17 cellular contexts compared by ENCODE assay signal in the genomic region with DNA sequence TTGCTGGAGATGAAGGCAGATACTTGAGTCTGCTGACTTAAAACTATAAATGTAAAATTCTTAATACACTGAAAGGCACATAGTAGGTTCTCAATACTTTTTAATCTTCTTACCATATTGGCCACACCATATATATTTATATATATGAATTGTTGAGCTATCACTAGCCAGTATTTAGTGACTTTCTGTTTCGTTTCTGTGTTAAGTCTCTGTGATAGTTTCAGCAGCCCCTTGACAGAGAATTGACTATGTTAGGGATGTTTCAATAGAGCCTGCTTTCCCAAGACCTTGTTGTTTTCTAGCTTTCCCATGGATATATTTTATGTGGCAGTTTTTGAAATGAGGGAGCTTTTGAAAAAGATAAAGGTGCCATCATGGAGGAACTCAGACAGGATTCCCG.
DNase-seq lines count a peak whose midpoint lies in the region; ATAC-seq and TF ChIP-seq lines count a peak whose summit lies in the region.
"Had no signal": no experiment of that assay in that cellular context is flagged by ENCODE, and none has a peak within 500 bp of the region (broad histone marks: within the 10 kb centered on the region; RNA-seq: fewer than 3 reads in every experiment).

No MANE protein-coding gene starts in this region.

- no peaks in the 10 kb centered on the region for H3K36me3 Mint-ChIP-seq in nephron progenitor cell (ENCODE audit: low read depth)
- H3K36me3 Mint-ChIP-seq in activated CD4-positive, alpha-beta T cell treated with anti-CD3 and anti-CD28 coated beads, Interleukin-2, amount 10 ng/mL, durations not matched to agents 24 days and 14 days (ENCODE audit: low read depth): no peaks in the 10 kb centered on the region
- H3K36me3 Mint-ChIP-seq in Caco-2 (ENCODE audit: insufficient read depth, unreplicated experiment): no peaks in the 10 kb centered on the region

- H3K4me1 ChIP-seq in Caco-2 (no peaks in the 10 kb centered on the region), gastroesophageal sphincter (no peaks in the 10 kb centered on the region)

- H3K36me3 ChIP-seq in Caco-2 (ENCODE audit: control insufficient read depth, insufficient read depth, low read length) (no peaks in the 10 kb centered on the region), gastroesophageal sphincter (no peaks in the 10 kb centered on the region)
- H3K36me3 ChIP-seq: SJCRH30 had no signal

- H3K4me3 ChIP-seq in Caco-2 (ENCODE audit: low read depth, low read length) (no peak overlapping the region), gastroesophageal sphincter (no peak overlapping the region)
- H3K4me3 ChIP-seq: K562, SJCRH30 had no signal

- no TSS peak for BruUV-seq in Caco-2 (replicated peaks; lab: Mats Ljungman, UMichigan)

- H3K27ac Mint-ChIP-seq in nephron progenitor cell: peak overlapping the region; percentile 75
- H3K27ac Mint-ChIP-seq in activated CD4-positive, alpha-beta T cell treated with anti-CD3 and anti-CD28 coated beads, Interleukin-2, amount 10 ng/mL, durations not matched to agents 24 days and 14 days: no peak overlapping the region
- H3K27ac Mint-ChIP-seq in Caco-2 (ENCODE audit: unreplicated experiment): no peak overlapping the region

- CTCF ChIA-PET in Caco-2 (lab: Charles Lee): no interaction called here

- H3K27me3 Mint-ChIP-seq in nephron progenitor cell (ENCODE audit: low read depth, poor library complexity) (peaks cover 17% of the 10 kb centered on the region), Caco-2 (ENCODE audit: insufficient read depth, unreplicated experiment) (peaks cover 10% of the 10 kb centered on the region)
- no peaks in the 10 kb centered on the region for H3K27me3 Mint-ChIP-seq in activated CD4-positive, alpha-beta T cell treated with anti-CD3 and anti-CD28 coated beads, Interleukin-2, amount 10 ng/mL, durations not matched to agents 24 days and 14 days

- H3K9me3 ChIP-seq in Caco-2 (no peaks in the 10 kb centered on the region), gastroesophageal sphincter (no peaks in the 10 kb centered on the region)
- H3K9me3 ChIP-seq: SJCRH30 had no signal

- TF ChIP-seq POLR2A in gastroesophageal sphincter (IDR thresholded peaks at IDR 0.05): no peak

- H3K27me3 ChIP-seq in Caco-2 (replicated peaks; ENCODE audit: control insufficient read depth, insufficient read depth, low read length) (no peaks in the 10 kb centered on the region; the same call in 1 of the 2 replicates), gastroesophageal sphincter (no peaks in the 10 kb centered on the region)
- H3K27me3 ChIP-seq: SJCRH30 had no signal

- TF ChIP-seq CTCF in GM20000 (IDR thresholded peaks at IDR 0.05; ENCODE audit: extremely low read depth, missing control alignments) (no peak), nephron progenitor cell (IDR thresholded peaks at IDR 0.05) (no peak), Caco-2 (IDR thresholded peaks at IDR 0.05; ENCODE audit: insufficient read depth in 1 of 2, low read depth in 1 of 2, low read length in 1 of 2, severe bottlenecking in 1 of 2, unreplicated experiment in 1 of 2) (no peak), gastroesophageal sphincter (IDR thresholded peaks at IDR 0.05) (no peak)

- ATAC-seq in GM18520 (IDR thresholded peaks at IDR 0.05; ENCODE audit: unreplicated experiment): peak; percentile 76
- ATAC-seq in HG03342 (IDR thresholded peaks at IDR 0.05; ENCODE audit: unreplicated experiment): peak; percentile 76
- no peak for ATAC-seq in gastroesophageal sphincter
- ATAC-seq: K562 had no signal

- H3K9me3 Mint-ChIP-seq in nephron progenitor cell: peaks cover 15% of the 10 kb centered on the region
- H3K9me3 Mint-ChIP-seq in activated CD4-positive, alpha-beta T cell treated with anti-CD3 and anti-CD28 coated beads, Interleukin-2, amount 10 ng/mL, durations not matched to agents 24 days and 14 days: no peaks in the 10 kb centered on the region
- H3K9me3 Mint-ChIP-seq in Caco-2 (ENCODE audit: unreplicated experiment): no peaks in the 10 kb centered on the region

- H3K27ac ChIP-seq in gastroesophageal sphincter: no peak overlapping the region
- H3K27ac ChIP-seq: HL-60, SJCRH30 had no signal

- WGBS in gastroesophageal sphincter (ENCODE audit: low coverage in 1 of 2), 2 donors: 69 to 85% methylated on average over 2 of the region's 2 CpGs

- DNase-seq in GM20000 (ENCODE audit: low spot score) (peak; percentile 16), nephron progenitor cell (no peak), HUDEP-2 (lab: John Stamatoyannopoulos, UW; ENCODE audit: unreplicated experiment in 76 of 76) (no peak), Caco-2 (no peak)
- no peak for DNase-seq in activated CD4-positive, alpha-beta T cell treated with anti-CD3 and anti-CD28 coated beads, Interleukin-2, amount 10 ng/mL, durations not matched to agents 24 days and 14 days
- DNase-seq: DMS 273 treated with DMSO at 0.1 percent for 48 hours, H9, NCI-H1105, NCI-H187, NCI-H446 treated with DMSO at 0.1 percent for 48 hours, NCI-H82, SJCRH30 had no signal

- intact Hi-C loops in activated CD4-positive, alpha-beta T cell treated with anti-CD3 and anti-CD28 coated beads, Interleukin-2, amount 10 ng/mL, durations not matched to agents 24 days and 14 days (cut with micrococcal nuclease): no loop called here
- intact Hi-C loops in Caco-2 (cut with micrococcal nuclease; ENCODE audit: unreplicated experiment): no loop called here

- H3K4me3 Mint-ChIP-seq in nephron progenitor cell (no peak overlapping the region), Caco-2 (ENCODE audit: unreplicated experiment) (no peak overlapping the region)
- H3K4me3 Mint-ChIP-seq in activated CD4-positive, alpha-beta T cell treated with anti-CD3 and anti-CD28 coated beads, Interleukin-2, amount 10 ng/mL, durations not matched to agents 24 days and 14 days: no peak overlapping the region
- H3K4me3 Mint-ChIP-seq: H9 had no signal

- POLR2A ChIA-PET in Caco-2 (lab: Charles Lee): no interaction called here

- H3K4me1 Mint-ChIP-seq in nephron progenitor cell: peaks cover 31% of the 10 kb centered on the region
- H3K4me1 Mint-ChIP-seq in activated CD4-positive, alpha-beta T cell treated with anti-CD3 and anti-CD28 coated beads, Interleukin-2, amount 10 ng/mL, durations not matched to agents 24 days and 14 days: no peaks in the 10 kb centered on the region
- no peaks in the 10 kb centered on the region for H3K4me1 Mint-ChIP-seq in Caco-2 (ENCODE audit: low read depth, unreplicated experiment)

- no peak for TF ChIP-seq EP300 in gastroesophageal sphincter (IDR thresholded peaks at IDR 0.05)
